8 cellular contexts compared by ENCODE assay signal in genomic region chr14:67240978-67241415, GRCh38.
DNase-seq lines count a peak whose midpoint lies in the region; ATAC-seq lines count a peak whose summit lies in the region.

No MANE protein-coding gene starts in this region.

- ATAC-seq in GM18909 (IDR thresholded peaks at IDR 0.05; ENCODE audit: poor library complexity, unreplicated experiment) (peak; percentile 92), HG03159 (IDR thresholded peaks at IDR 0.05; ENCODE audit: unreplicated experiment) (peak; percentile 95)
- ATAC-seq in central memory CD8-positive, alpha-beta T cell (replicated peaks; ENCODE audit: extremely low read depth, poor library complexity, severe bottlenecking): peak; percentile 95

- H3K4me3 Mint-ChIP-seq in central memory CD8-positive, alpha-beta T cell: peak overlapping the region; percentile 86

- peak; percentile 96 for DNase-seq in AG08396 (ENCODE audit: low spot score)
- DNase-seq in NCI-H2227 (lab: John Stamatoyannopoulos, UW; ENCODE audit: unreplicated experiment): peak; percentile 98
- peak; percentile 81 to 89 (median 87) for DNase-seq in activated CD4-positive, CD25-positive, alpha-beta regulatory T cell (lab: John Stamatoyannopoulos, UW)
- peak; percentile 75 to 83 for DNase-seq in central memory CD8-positive, alpha-beta T cell (ENCODE audit: low spot score in 2 of 2)
- DNase-seq in islet precursor cell: peak; percentile 99
- peak; percentile 88 for DNase-seq in stimulated activated CD4-positive, alpha-beta T cell treated with anti-CD3 and anti-CD28 coated beads, Interleukin-12 subunit alpha, Interleukin-12 subunit beta, amount 100 ng/mL, for 4 hours

- H3K27ac Mint-ChIP-seq in central memory CD8-positive, alpha-beta T cell (ENCODE audit: low read depth): peak overlapping the region; percentile 64

- no peaks in the 10 kb centered on the region for H3K9me3 Mint-ChIP-seq in central memory CD8-positive, alpha-beta T cell

- peaks cover 16% of the 10 kb centered on the region for H3K4me1 Mint-ChIP-seq in central memory CD8-positive, alpha-beta T cell

- no peaks in the 10 kb centered on the region for H3K27me3 Mint-ChIP-seq in central memory CD8-positive, alpha-beta T cell

- H3K36me3 Mint-ChIP-seq in central memory CD8-positive, alpha-beta T cell (ENCODE audit: insufficient read depth): peaks cover 5% of the 10 kb centered on the region

Comparison
In these comparisons a context has a peak if more than half of its experiments do, and no peak if none do; other contexts are left out.
1. Peak in every context shown above with its lines: DNase-seq and ATAC-seq.